ENCODE assay signal across 1 cellular context in genomic region chr16:27444470-27444869, GRCh38.
A peak's percentile ranks its signal among the peaks of the same experiment; 100 is the strongest.
TF ChIP-seq lines count a peak whose summit lies in the region.

No MANE protein-coding gene starts in this region.

TF ChIP-seq in K562, 482 proteins besides CTCF, POLR2A, EP300 and RAD21:
- TF ChIP-seq RCOR1 (IDR thresholded peaks at IDR 0.05; ENCODE audit: borderline replicate concordance in 1 of 2, low read depth in 2 of 2, low read length in 2 of 2) (no peak), ZNF707 (CRISPR knock-in tag; conservative IDR thresholded peaks at IDR 0.05) (peak; percentile 97), ZNF436 (CRISPR knock-in tag; IDR thresholded peaks at IDR 0.05) (no peak), SMARCE1 (IDR thresholded peaks at IDR 0.05) (no peak)
